9 cellular contexts compared by ENCODE assay signal in genomic region chr14:91058017-91058675, GRCh38. TPM values are rescaled to one million over a fixed set of nuclear protein-coding genes. Genes with fewer than 3 reads are reported as not detected.
A peak's percentile ranks its signal among the peaks of the same experiment; 100 is the strongest.
DNase-seq lines count a peak whose midpoint lies in the region; ATAC-seq, FAIRE-seq and TF ChIP-seq lines count a peak whose summit lies in the region.
"Had no signal": no experiment of that assay in that cellular context is flagged by ENCODE, and none has a peak within 500 bp of the region (broad histone marks: within the 10 kb centered on the region; RNA-seq: fewer than 3 reads in every experiment).

No MANE protein-coding gene starts in this region.

- H3K27me3 Mint-ChIP-seq in activated T-helper 2 cell treated with anti-CD3 and anti-CD28 coated beads, Interferon-gamma antibody, Interleukin-2, Interleukin-4, amounts not matched to agents 10 μg/mL and 5 μg/mL and 100 μg/mL, durations not matched to agents 14 hours and 24 hours and 36 hours (ENCODE audit: low read depth), result no peaks in the 10 kb centered on the region

- H3K27ac ChIP-seq in pancreas, result peak overlapping the region in 1 of 4 donors; percentile 3

- H3K36me3 Mint-ChIP-seq in activated T-helper 2 cell treated with anti-CD3 and anti-CD28 coated beads, Interferon-gamma antibody, Interleukin-2, Interleukin-4, amounts not matched to agents 10 μg/mL and 5 μg/mL and 100 μg/mL, durations not matched to agents 14 hours and 24 hours and 36 hours (ENCODE audit: low read depth), result peaks cover 38% of the 10 kb centered on the region

- peak overlapping the region; percentile 62 for H3K27ac Mint-ChIP-seq in activated T-helper 2 cell treated with anti-CD3 and anti-CD28 coated beads, Interferon-gamma antibody, Interleukin-2, Interleukin-4, amounts not matched to agents 10 μg/mL and 5 μg/mL and 100 μg/mL, durations not matched to agents 14 hours and 24 hours and 36 hours

- no peak for FAIRE-seq in pancreas (lab: Jason Lieb, UNC)

- DNase-seq in ACHN (peak; percentile 80), HT-29 (ENCODE audit: low spot score) (peak; percentile 22), kidney glomerular epithelial cell (lab: John Stamatoyannopoulos, UW) (peak; percentile 84), HuH-7 (ENCODE audit: low spot score) (no peak), KG1 (lab: John Stamatoyannopoulos, UW) (no peak), NCI-H2081 (lab: John Stamatoyannopoulos, UW) (no peak), pancreas (no peak)
- no peak for DNase-seq in activated T-helper 2 cell treated with anti-CD3 and anti-CD28 coated beads, Interferon-gamma antibody, Interleukin-2, Interleukin-4, amounts not matched to agents 10 μg/mL and 5 μg/mL and 100 μg/mL, durations not matched to agents 14 hours and 24 hours and 36 hours (ENCODE audit: low spot score)
- DNase-seq: NCI-H1417 treated with DMSO at 0.1 percent for 48 hours had no signal

- no peaks in the 10 kb centered on the region for H3K9me3 Mint-ChIP-seq in activated T-helper 2 cell treated with anti-CD3 and anti-CD28 coated beads, Interferon-gamma antibody, Interleukin-2, Interleukin-4, amounts not matched to agents 10 μg/mL and 5 μg/mL and 100 μg/mL, durations not matched to agents 14 hours and 24 hours and 36 hours

- H3K36me3 ChIP-seq in pancreas, result no peaks in the 10 kb centered on the region

- intact Hi-C loops in activated T-helper 2 cell treated with anti-CD3 and anti-CD28 coated beads, Interferon-gamma antibody, Interleukin-2, Interleukin-4, amounts not matched to agents 10 μg/mL and 5 μg/mL and 100 μg/mL, durations not matched to agents 14 hours and 24 hours and 36 hours (cut with micrococcal nuclease), result no loop called here
- intact Hi-C loops in pancreas (cut with DNase I), result no loop called here

- no peak for ATAC-seq in pancreas

- peak overlapping the region; percentile 80 for H3K4me3 Mint-ChIP-seq in activated T-helper 2 cell treated with anti-CD3 and anti-CD28 coated beads, Interferon-gamma antibody, Interleukin-2, Interleukin-4, amounts not matched to agents 10 μg/mL and 5 μg/mL and 100 μg/mL, durations not matched to agents 14 hours and 24 hours and 36 hours (ENCODE audit: low read depth)

- in situ Hi-C loops in ACHN (cut with HindIII; ENCODE audit: low pct_ligation_motif_present, low pct_unique_long_range_greater_than_20kb, low sequenced_read_pairs), result no loop called here

- TF ChIP-seq CTCF in pancreas (IDR thresholded peaks at IDR 0.05), result no peak

- peaks cover 45% of the 10 kb centered on the region for H3K4me1 Mint-ChIP-seq in activated T-helper 2 cell treated with anti-CD3 and anti-CD28 coated beads, Interferon-gamma antibody, Interleukin-2, Interleukin-4, amounts not matched to agents 10 μg/mL and 5 μg/mL and 100 μg/mL, durations not matched to agents 14 hours and 24 hours and 36 hours (ENCODE audit: low read depth)

- no peaks in the 10 kb centered on the region for H3K27me3 ChIP-seq in pancreas

- H3K4me3 ChIP-seq in pancreas, result no peak overlapping the region

- H3K4me1 ChIP-seq in pancreas, result peaks cover 0 to 8% (median 0%) of the 10 kb centered on the region in 3 donors

- H3K9me3 ChIP-seq in pancreas, result no peaks in the 10 kb centered on the region

- WGBS in pancreas, 2 donors, result 46 to 49% methylated on average over 7 of the region's 7 CpGs

RNA-seq across cellular contexts. Expression of gene RPS6KA5, which starts 2.3 kb away (rescaled TPM):
- total RNA-seq in HT-29 (2014; rRNA removed; shearing (Covaris generic)), result 3.8 and 8.5 TPM in 2 replicates
- total RNA-seq in activated T-helper 2 cell treated with anti-CD3 and anti-CD28 coated beads, Interferon-gamma antibody, Interleukin-2, Interleukin-4, amounts not matched to agents 10 μg/mL and 5 μg/mL and 100 μg/mL, durations not matched to agents 14 hours and 24 hours and 36 hours, result 20.5 and 21.4 TPM in 2 replicates
- 1 to 10 TPM; 2.5 to 3.5 (median 3.2) TPM for total RNA-seq in pancreas
- 1 to 10 TPM in 1 of 2 donors, under 1 TPM in 1; 0.95 to 1.1 TPM for polyA plus RNA-seq in pancreas

RNA-seq across cellular contexts. Expression of gene DGLUCY, which starts 55.7 kb away (rescaled TPM):
- total RNA-seq in HT-29 (2014; rRNA removed; shearing (Covaris generic)), result 30.4 and 37.9 TPM in 2 replicates
- 48.5 and 52.1 TPM in 2 replicates for total RNA-seq in activated T-helper 2 cell treated with anti-CD3 and anti-CD28 coated beads, Interferon-gamma antibody, Interleukin-2, Interleukin-4, amounts not matched to agents 10 μg/mL and 5 μg/mL and 100 μg/mL, durations not matched to agents 14 hours and 24 hours and 36 hours
- total RNA-seq in pancreas, result 10 to 100 TPM; 11.9 to 43.4 (median 21.4) TPM
- 10 to 100 TPM; 24.9 to 31.9 TPM for polyA plus RNA-seq in pancreas

Comparison
In these comparisons a context has a peak if more than half of its experiments do, and no peak if none do; other contexts are left out.
1. DNase-seq: peak in ACHN (single experiment), HT-29 (single experiment) and kidney glomerular epithelial cell (single experiment); none in activated T-helper 2 cell treated with anti-CD3 and anti-CD28 coated beads, Interferon-gamma antibody, Interleukin-2, Interleukin-4, amounts not matched to agents 10 μg/mL and 5 μg/mL and 100 μg/mL, durations not matched to agents 14 hours and 24 hours and 36 hours (single experiment), HuH-7 (single experiment), KG1 (single experiment), NCI-H2081 (0 of 2) and pancreas (0 of 6).